In genomic region chr14:75064205-75064567, GRCh38 we compare ENCODE assay signal across 1 cellular context.
TF ChIP-seq lines count a peak whose summit lies in the region.

No MANE protein-coding gene starts in this region.

TF ChIP-seq in endothelial cell of umbilical vein, 7 proteins besides CTCF, POLR2A, EP300 and RAD21 (continued from another document):
- no peak for TF ChIP-seq JUN (IDR thresholded peaks at IDR 0.05; ENCODE audit: borderline replicate concordance, insufficient read depth, insufficient read length, low read depth)
- no peak for TF ChIP-seq MAX (IDR thresholded peaks at IDR 0.05; ENCODE audit: insufficient read depth, insufficient read length)
- no peak for TF ChIP-seq GATA2 (IDR thresholded peaks at IDR 0.05; ENCODE audit: insufficient read depth, insufficient read length, low read depth, low read length)
- TF ChIP-seq POLR2AphosphoS5 (IDR thresholded peaks at IDR 0.05; ENCODE audit: insufficient read depth, low read depth, low read length), result no peak
- no peak for TF ChIP-seq MYC (IDR thresholded peaks at IDR 0.05; ENCODE audit: low read depth, low read length)
